In genomic region chr2:11344342-11344955, GRCh38 we compare ENCODE assay signal across 8 cellular contexts. TPM values are rescaled to one million over a fixed set of nuclear protein-coding genes. Genes with fewer than 3 reads are reported as not detected.
A peak's percentile ranks its signal among the peaks of the same experiment; 100 is the strongest.
DNase-seq lines count a peak whose midpoint lies in the region; ATAC-seq, FAIRE-seq and TF ChIP-seq lines count a peak whose summit lies in the region.

Gene ROCK2 (minus strand): TSS chr2:11344636. CDS start chr2:11344136, 500 bp downstream.

- H3K27me3 Mint-ChIP-seq in activated naive CD4-positive, alpha-beta T cell treated with anti-CD3 and anti-CD28 coated beads, Interleukin-2, amount 50 U/mL, for 24 hours = no peaks in the 10 kb centered on the region

- no peaks in the 10 kb centered on the region for H3K9me3 Mint-ChIP-seq in activated naive CD4-positive, alpha-beta T cell treated with anti-CD3 and anti-CD28 coated beads, Interleukin-2, amount 50 U/mL, for 24 hours

- DNase-seq in ELR (ENCODE audit: low read depth) = peak; percentile 86
- peak; percentile 63 for DNase-seq in H54 (ENCODE audit: insufficient read length, low spot score)
- DNase-seq in MG63 = peak; percentile 91
- no peak for DNase-seq in SK-N-MC (ENCODE audit: low read depth, low spot score)
- peak; percentile 81 for DNase-seq in globus pallidus (ENCODE audit: low spot score)
- DNase-seq in omental fat pad (ENCODE audit: low spot score) = peak; percentile 30
- peak; percentile 31 for DNase-seq in thoracic aorta (ENCODE audit: low spot score)

- H3K36me3 ChIP-seq in MG63 (no peaks in the 10 kb centered on the region), SK-N-MC (ENCODE audit: insufficient read depth, low read length) (no peaks in the 10 kb centered on the region), thoracic aorta (no peaks in the 10 kb centered on the region)

- H3K27ac ChIP-seq in SK-N-MC = peak within 1 kb of the TSS; percentile 75
- peak within 1 kb of the TSS; percentile 100 for H3K27ac ChIP-seq in thoracic aorta

- peaks cover 16 to 28% of the 10 kb centered on the region in 2 donors for H3K4me1 ChIP-seq in thoracic aorta (ENCODE audit: control insufficient read depth in 1 of 2, low read depth in 2 of 2)

- no peaks in the 10 kb centered on the region for H3K9me3 ChIP-seq in MG63
- no peaks in the 10 kb centered on the region for H3K9me3 ChIP-seq in SK-N-MC (ENCODE audit: low read depth, low read length)
- no peaks in the 10 kb centered on the region for H3K9me3 ChIP-seq in thoracic aorta

- H3K4me3 Mint-ChIP-seq in activated naive CD4-positive, alpha-beta T cell treated with anti-CD3 and anti-CD28 coated beads, Interleukin-2, amount 50 U/mL, for 24 hours = peak within 1 kb of the TSS; percentile 99

- H3K27me3 ChIP-seq in MG63 = no peaks in the 10 kb centered on the region
- H3K27me3 ChIP-seq in thoracic aorta (replicated peaks; ENCODE audit: insufficient read depth) = no peaks in the 10 kb centered on the region

- TF ChIP-seq CTCF in omental fat pad (IDR thresholded peaks at IDR 0.05) (no peak), thoracic aorta (IDR thresholded peaks at IDR 0.05) (no peak)

- H3K36me3 Mint-ChIP-seq in activated naive CD4-positive, alpha-beta T cell treated with anti-CD3 and anti-CD28 coated beads, Interleukin-2, amount 50 U/mL, for 24 hours = no peaks in the 10 kb centered on the region

- peak within 1 kb of the TSS; percentile 87 for H3K9ac ChIP-seq in SK-N-MC (ENCODE audit: insufficient read length)

- no peak for FAIRE-seq in H54 (lab: Jason Lieb, UNC)

- ATAC-seq in omental fat pad (ENCODE audit: low FRiP score) (peak; percentile 88), thoracic aorta (ENCODE audit: insufficient number of reproducible peaks, low FRiP score, low read depth) (peak; percentile 83)

- TF ChIP-seq POLR2A in H54 (IDR thresholded peaks at IDR 0.05; ENCODE audit: low read depth, low read length) = peak; percentile 61

- peak within 1 kb of the TSS; percentile 96 for H3K27ac Mint-ChIP-seq in activated naive CD4-positive, alpha-beta T cell treated with anti-CD3 and anti-CD28 coated beads, Interleukin-2, amount 50 U/mL, for 24 hours

- peak within 1 kb of the TSS; percentile 73 for H3K4me3 ChIP-seq in MG63
- peak within 1 kb of the TSS; percentile 86 for H3K4me3 ChIP-seq in SK-N-MC
- peak within 1 kb of the TSS; percentile 82 for H3K4me3 ChIP-seq in thoracic aorta

- peaks cover 41% of the 10 kb centered on the region for H3K4me1 Mint-ChIP-seq in activated naive CD4-positive, alpha-beta T cell treated with anti-CD3 and anti-CD28 coated beads, Interleukin-2, amount 50 U/mL, for 24 hours

RNA-seq across cellular contexts. Expression of gene ROCK2, which starts in this region (rescaled TPM):
- total RNA-seq in MG63 (2014; rRNA removed; shearing (Covaris generic); ENCODE audit: low replicate concordance) = 15.9 and 19.7 TPM in 2 replicates
- 100 to 1,000 TPM; 110 to 197 (median 155) TPM for total RNA-seq in omental fat pad
- 10 to 100 TPM; 85.8 to 96.6 TPM for total RNA-seq in thoracic aorta
